ENCODE assay signal across 22 cellular contexts in genomic region chr6:166474721-166475565, GRCh38.
DNase-seq lines count a peak whose midpoint lies in the region; ATAC-seq and TF ChIP-seq lines count a peak whose summit lies in the region.
"Had no signal": no experiment of that assay in that cellular context is flagged by ENCODE, and none has a peak within 500 bp of the region (broad histone marks: within the 10 kb centered on the region; RNA-seq: fewer than 3 reads in every experiment).

No MANE protein-coding gene starts in this region.

- no peak overlapping the region for H2AFZ ChIP-seq in trophoblast cell (ENCODE audit: insufficient read depth, low read length, poor library complexity)

- in situ Hi-C loops in Panc1 (cut with HindIII; ENCODE audit: low pct_unique_long_range_greater_than_20kb, low sequenced_read_pairs): no loop called here

- no peaks in the 10 kb centered on the region for H3K4me1 ChIP-seq in Panc1 (ENCODE audit: control insufficient read depth, insufficient read depth, low read length)
- H3K4me1 ChIP-seq in trophoblast cell (ENCODE audit: control insufficient read depth in 1 of 2, insufficient read depth in 2 of 2, low read length in 2 of 2): peaks cover 6 to 13% of the 10 kb centered on the region in 2 experiments
- H3K4me1 ChIP-seq: HAP-1, heart left ventricle had no signal

- H3K9ac ChIP-seq in trophoblast cell (ENCODE audit: low read length): no peak overlapping the region

- TF ChIP-seq CTCF in Panc1 (IDR thresholded peaks at IDR 0.05): no peak
- no peak for TF ChIP-seq CTCF in glutamatergic neuron (IDR thresholded peaks at IDR 0.05; ENCODE audit: partially characterized antibody, unreplicated experiment)
- TF ChIP-seq CTCF in CD4-positive, alpha-beta T cell (IDR thresholded peaks at IDR 0.05): no peak

- no peaks in the 10 kb centered on the region for H3K9me3 Mint-ChIP-seq in activated naive CD4-positive, alpha-beta T cell treated with anti-CD3 and anti-CD28 coated beads, Interleukin-2, amount 10 ng/mL, durations not matched to agents 7 days and 5 days
- no peaks in the 10 kb centered on the region for H3K9me3 Mint-ChIP-seq in activated naive CD4-positive, alpha-beta T cell treated with anti-CD3 and anti-CD28 coated beads, Interleukin-2, amount 50 U/mL, for 72 hours
- peaks cover 11% of the 10 kb centered on the region for H3K9me3 Mint-ChIP-seq in glutamatergic neuron (ENCODE audit: unreplicated experiment)
- no peaks in the 10 kb centered on the region for H3K9me3 Mint-ChIP-seq in stimulated activated memory B cell treated with anti-CD40 and anti-IgM and Interleukin-4, amounts not matched to agents 10 μg/mL and 1 μg/mL and 100 μg/mL, for 72 hours
- no peaks in the 10 kb centered on the region for H3K9me3 Mint-ChIP-seq in CD4-positive, alpha-beta T cell
- H3K9me3 Mint-ChIP-seq: activated naive CD4-positive, alpha-beta T cell treated with anti-CD3 and anti-CD28 coated beads, Interleukin-2, amount 50 U/mL, for 24 hours; activated T-cell treated with anti-CD3 and anti-CD28 coated beads, Interleukin-2, amount 50 U/mL, for 4 hours; immature natural killer cell had no signal

- H3K79me2 ChIP-seq in trophoblast cell (ENCODE audit: control insufficient read depth, insufficient read depth, low read length, poor library complexity): no peaks in the 10 kb centered on the region

- no peaks in the 10 kb centered on the region for H3K36me3 Mint-ChIP-seq in activated naive CD4-positive, alpha-beta T cell treated with anti-CD3 and anti-CD28 coated beads, Interleukin-2, amount 10 ng/mL, durations not matched to agents 7 days and 5 days
- H3K36me3 Mint-ChIP-seq in activated naive CD4-positive, alpha-beta T cell treated with anti-CD3 and anti-CD28 coated beads, Interleukin-2, amount 50 U/mL, for 72 hours: peaks cover 0 to 5% of the 10 kb centered on the region in 2 donors
- peaks cover 5% of the 10 kb centered on the region for H3K36me3 Mint-ChIP-seq in glutamatergic neuron (ENCODE audit: unreplicated experiment)
- peaks cover 16% of the 10 kb centered on the region for H3K36me3 Mint-ChIP-seq in stimulated activated memory B cell treated with anti-CD40 and anti-IgM and Interleukin-4, amounts not matched to agents 10 μg/mL and 1 μg/mL and 100 μg/mL, for 72 hours
- peaks cover 4% of the 10 kb centered on the region for H3K36me3 Mint-ChIP-seq in CD4-positive, alpha-beta T cell (ENCODE audit: low read depth)
- H3K36me3 Mint-ChIP-seq: activated naive CD4-positive, alpha-beta T cell treated with anti-CD3 and anti-CD28 coated beads, Interleukin-2, amount 50 U/mL, for 24 hours had no signal

- H3K4me3 ChIP-seq in Panc1 (ENCODE audit: low read depth in 2 of 2, low read length in 2 of 2): no peak overlapping the region
- no peak overlapping the region for H3K4me3 ChIP-seq in trophoblast cell (ENCODE audit: low read depth, low read length)
- H3K4me3 ChIP-seq: esophagus squamous epithelium, HAP-1, heart left ventricle had no signal

- no peak overlapping the region for H3K4ac ChIP-seq in trophoblast cell (ENCODE audit: low read depth, low read length)

- H4K12ac ChIP-seq in trophoblast cell (ENCODE audit: low read depth, low read length): no peak overlapping the region

- no peaks in the 10 kb centered on the region for H3K9me3 ChIP-seq in Panc1 (ENCODE audit: control insufficient read depth, insufficient read depth, low read depth, low read length)
- no peaks in the 10 kb centered on the region for H3K9me3 ChIP-seq in CD4-positive, alpha-beta T cell (ENCODE audit: control insufficient read depth, low read length)
- H3K9me3 ChIP-seq in trophoblast cell (ENCODE audit: insufficient read depth, low read depth, low read length): peaks cover 5% of the 10 kb centered on the region
- H3K9me3 ChIP-seq: esophagus squamous epithelium, HAP-1, heart left ventricle had no signal

- peaks cover 8% of the 10 kb centered on the region for H3K27me3 Mint-ChIP-seq in activated naive CD4-positive, alpha-beta T cell treated with anti-CD3 and anti-CD28 coated beads, Interleukin-2, amount 10 ng/mL, durations not matched to agents 7 days and 5 days
- H3K27me3 Mint-ChIP-seq in glutamatergic neuron (ENCODE audit: unreplicated experiment): peaks cover 13% of the 10 kb centered on the region
- H3K27me3 Mint-ChIP-seq in stimulated activated memory B cell treated with anti-CD40 and anti-IgM and Interleukin-4, amounts not matched to agents 10 μg/mL and 1 μg/mL and 100 μg/mL, for 72 hours: peaks cover 10% of the 10 kb centered on the region
- H3K27me3 Mint-ChIP-seq in CD4-positive, alpha-beta T cell: no peaks in the 10 kb centered on the region
- H3K27me3 Mint-ChIP-seq: activated naive CD4-positive, alpha-beta T cell treated with anti-CD3 and anti-CD28 coated beads, Interleukin-2, amount 50 U/mL, for 24 hours; CD4-positive, CD25-positive, alpha-beta regulatory T cell had no signal

- H3K36me3 ChIP-seq in Panc1 (ENCODE audit: control insufficient read depth, insufficient read depth, low read length) (no peaks in the 10 kb centered on the region), trophoblast cell (ENCODE audit: control insufficient read depth in 1 of 2, insufficient read depth in 2 of 2, low read length in 2 of 2) (peaks cover 5% of the 10 kb centered on the region in 2 experiments)
- H3K36me3 ChIP-seq: HAP-1 had no signal

- H4K8ac ChIP-seq in trophoblast cell (ENCODE audit: low read depth, low read length): no peak overlapping the region

- H4K91ac ChIP-seq in trophoblast cell (ENCODE audit: low read depth, low read length): no peak overlapping the region

- no peak overlapping the region for H3K27ac ChIP-seq in Panc1 (ENCODE audit: low read length)
- H3K27ac ChIP-seq in CD4-positive, alpha-beta T cell (ENCODE audit: low read depth, low read length): no peak overlapping the region
- no peak overlapping the region for H3K27ac ChIP-seq in trophoblast cell (ENCODE audit: low read depth, low read length)
- H3K27ac ChIP-seq: esophagus squamous epithelium, heart left ventricle had no signal

- no peak overlapping the region for H3K23ac ChIP-seq in trophoblast cell (ENCODE audit: low read length)

- no CpG with 5 or more reads among the region's 26 CpGs for WGBS in trophoblast cell (ENCODE audit: extremely low coverage, insufficient coverage, insufficient read length)

- H3K4me2 ChIP-seq in trophoblast cell (ENCODE audit: low read length): no peak overlapping the region

- no TSS peak for BruUV-seq in Panc1 (replicated peaks; lab: Mats Ljungman, UMichigan)

- intact Hi-C loops in Panc1 (cut with micrococcal nuclease; ENCODE audit: unreplicated experiment): no loop called here
- intact Hi-C loops in CD4-positive, alpha-beta T cell (cut with DNase I, micrococcal nuclease): no loop called here

- POLR2A ChIA-PET in Panc1 (lab: Charles Lee): no interaction called here
- POLR2A ChIA-PET in CD4-positive, alpha-beta T cell (lab: Charles Lee): no interaction called here

- H3K27me3 ChIP-seq in Panc1 (ENCODE audit: control insufficient read depth, insufficient read depth, low read length) (no peaks in the 10 kb centered on the region), trophoblast cell (ENCODE audit: insufficient read depth, low read length) (no peaks in the 10 kb centered on the region)
- no peaks in the 10 kb centered on the region for H3K27me3 ChIP-seq in CD4-positive, alpha-beta T cell (ENCODE audit: control insufficient read depth, insufficient read depth, low read length)
- H3K27me3 ChIP-seq: heart left ventricle had no signal

- no peaks in the 10 kb centered on the region for H3K79me1 ChIP-seq in trophoblast cell (ENCODE audit: low read length)

- no peak overlapping the region for H3K14ac ChIP-seq in trophoblast cell (ENCODE audit: low read length)

- H2BK120ac ChIP-seq in trophoblast cell (ENCODE audit: insufficient read depth, low read length, poor library complexity): no peak overlapping the region

- CTCF ChIA-PET in activated naive CD4-positive, alpha-beta T cell treated with anti-CD3 and anti-CD28 coated beads, Interleukin-2, amount 10 ng/mL, durations not matched to agents 7 days and 5 days (lab: Charles Lee): no interaction called here
- CTCF ChIA-PET in Panc1 (lab: Charles Lee): no interaction called here
- CTCF ChIA-PET in CD4-positive, alpha-beta T cell (lab: Charles Lee): no interaction called here

- peak overlapping the region; percentile 26 for H3K27ac Mint-ChIP-seq in activated naive CD4-positive, alpha-beta T cell treated with anti-CD3 and anti-CD28 coated beads, Interleukin-2, amount 10 ng/mL, durations not matched to agents 7 days and 5 days
- H3K27ac Mint-ChIP-seq in activated naive CD4-positive, alpha-beta T cell treated with anti-CD3 and anti-CD28 coated beads, Interleukin-2, amount 50 U/mL, for 72 hours: no peak overlapping the region
- peak overlapping the region; percentile 66 for H3K27ac Mint-ChIP-seq in glutamatergic neuron (ENCODE audit: unreplicated experiment)
- H3K27ac Mint-ChIP-seq in stimulated activated memory B cell treated with anti-CD40 and anti-IgM and Interleukin-4, amounts not matched to agents 10 μg/mL and 1 μg/mL and 100 μg/mL, for 72 hours: peak overlapping the region; percentile 6
- no peak overlapping the region for H3K27ac Mint-ChIP-seq in CD4-positive, alpha-beta T cell
- H3K27ac Mint-ChIP-seq: immature natural killer cell had no signal

- no peak overlapping the region for H3K4me3 Mint-ChIP-seq in activated naive CD4-positive, alpha-beta T cell treated with anti-CD3 and anti-CD28 coated beads, Interleukin-2, amount 10 ng/mL, durations not matched to agents 7 days and 5 days
- peak overlapping the region; percentile 36 for H3K4me3 Mint-ChIP-seq in glutamatergic neuron (ENCODE audit: unreplicated experiment)
- H3K4me3 Mint-ChIP-seq in stimulated activated memory B cell treated with anti-CD40 and anti-IgM and Interleukin-4, amounts not matched to agents 10 μg/mL and 1 μg/mL and 100 μg/mL, for 72 hours: no peak overlapping the region
- no peak overlapping the region for H3K4me3 Mint-ChIP-seq in CD4-positive, alpha-beta T cell
- H3K4me3 Mint-ChIP-seq: activated naive CD4-positive, alpha-beta T cell treated with anti-CD3 and anti-CD28 coated beads, Interleukin-2, amount 50 U/mL, for 24 hours; activated T-cell treated with anti-CD3 and anti-CD28 coated beads, Interleukin-2, amount 50 U/mL, for 4 hours; CD4-positive, CD25-positive, alpha-beta regulatory T cell; immature natural killer cell had no signal

- no peak overlapping the region for H2BK5ac ChIP-seq in trophoblast cell (ENCODE audit: low read depth, low read length, poor library complexity)

- no peak overlapping the region for H3K18ac ChIP-seq in trophoblast cell (ENCODE audit: low read length)

- no peak overlapping the region for H2AK5ac ChIP-seq in trophoblast cell (ENCODE audit: low read length)

- no peak for ATAC-seq in activated naive CD4-positive, alpha-beta T cell treated with anti-CD3 and anti-CD28 coated beads, Interleukin-2, amount 50 U/mL, for 72 hours
- ATAC-seq in Panc1: peak; percentile 43
- ATAC-seq in stimulated activated memory B cell treated with anti-CD40 and anti-IgM and Interleukin-4, amounts not matched to agents 10 μg/mL and 1 μg/mL and 100 μg/mL, for 72 hours: peak; percentile 14
- no peak for ATAC-seq in GM21526 (IDR thresholded peaks at IDR 0.05; ENCODE audit: low FRiP score, unreplicated experiment)
- ATAC-seq in CD4-positive, alpha-beta T cell (ENCODE audit: poor library complexity): no peak
- ATAC-seq: activated T-cell treated with anti-CD3 and anti-CD28 coated beads, Interleukin-2, amount 50 U/mL, for 4 hours; left ventricle myocardium superior had no signal

- H3K4me1 Mint-ChIP-seq in activated naive CD4-positive, alpha-beta T cell treated with anti-CD3 and anti-CD28 coated beads, Interleukin-2, amount 10 ng/mL, durations not matched to agents 7 days and 5 days: no peaks in the 10 kb centered on the region
- peaks cover 49% of the 10 kb centered on the region for H3K4me1 Mint-ChIP-seq in glutamatergic neuron (ENCODE audit: low read depth, unreplicated experiment)
- peaks cover 5% of the 10 kb centered on the region for H3K4me1 Mint-ChIP-seq in stimulated activated memory B cell treated with anti-CD40 and anti-IgM and Interleukin-4, amounts not matched to agents 10 μg/mL and 1 μg/mL and 100 μg/mL, for 72 hours
- no peaks in the 10 kb centered on the region for H3K4me1 Mint-ChIP-seq in CD4-positive, alpha-beta T cell (ENCODE audit: low read depth)
- H3K4me1 Mint-ChIP-seq: CD4-positive, CD25-positive, alpha-beta regulatory T cell; immature natural killer cell had no signal

- no peak for DNase-seq in activated naive CD4-positive, alpha-beta T cell treated with anti-CD3 and anti-CD28 coated beads, Interleukin-2, amount 10 ng/mL, durations not matched to agents 7 days and 5 days
- DNase-seq in activated naive CD4-positive, alpha-beta T cell treated with anti-CD3 and anti-CD28 coated beads, Interleukin-2, amount 50 U/mL, for 72 hours (ENCODE audit: low spot score in 2 of 2): no peak
- DNase-seq in Panc1 (ENCODE audit: low read depth, low spot score) (no peak), glutamatergic neuron (peak; percentile 21), trophoblast cell (no peak)
- no peak for DNase-seq in CD4-positive, alpha-beta T cell
- DNase-seq: activated CD4-positive, CD25-positive, alpha-beta regulatory T cell treated with anti-CD3 and anti-CD28 coated beads, Interleukin-2, amount 50 U/mL, for 72 hours; activated T-cell treated with anti-CD3 and anti-CD28 coated beads, Interleukin-2, amount 50 U/mL, for 4 hours; CD4-positive, CD25-positive, alpha-beta regulatory T cell; effector CD4-positive, alpha-beta T cell; esophagus squamous epithelium; heart left ventricle; immature natural killer cell; Karpas-422; left ventricle myocardium superior; NCI-H2081 treated with DMSO at 0.1 percent for 48 hours; NCI-H524; stimulated activated CD4-positive, alpha-beta T cell treated with anti-CD3 and anti-CD28 coated beads, Interleukin-4, amount 100 ng/mL, for 24 hours had no signal

- no peak overlapping the region for H2BK12ac ChIP-seq in trophoblast cell (ENCODE audit: low read length)

Comparison
In these comparisons a context has a peak if more than half of its experiments do, and no peak if none do; other contexts are left out.
1. H3K27ac Mint-ChIP-seq: peak in activated naive CD4-positive, alpha-beta T cell treated with anti-CD3 and anti-CD28 coated beads, Interleukin-2, amount 10 ng/mL, durations not matched to agents 7 days and 5 days (single experiment), glutamatergic neuron (single experiment) and stimulated activated memory B cell treated with anti-CD40 and anti-IgM and Interleukin-4, amounts not matched to agents 10 μg/mL and 1 μg/mL and 100 μg/mL, for 72 hours (single experiment); none in activated naive CD4-positive, alpha-beta T cell treated with anti-CD3 and anti-CD28 coated beads, Interleukin-2, amount 50 U/mL, for 72 hours (0 of 2) and CD4-positive, alpha-beta T cell (single experiment).
2. ATAC-seq: peak in Panc1 (single experiment) and stimulated activated memory B cell treated with anti-CD40 and anti-IgM and Interleukin-4, amounts not matched to agents 10 μg/mL and 1 μg/mL and 100 μg/mL, for 72 hours (single experiment); none in activated naive CD4-positive, alpha-beta T cell treated with anti-CD3 and anti-CD28 coated beads, Interleukin-2, amount 50 U/mL, for 72 hours (0 of 2), GM21526 (single experiment) and CD4-positive, alpha-beta T cell (single experiment).